In genomic region chr9:137583347-137583746, GRCh38 we compare ENCODE assay signal across 18 cellular contexts.
"Had no signal": no experiment of that assay in that cellular context is flagged by ENCODE, and none has a peak within 500 bp of the region (broad histone marks: within the 10 kb centered on the region; RNA-seq: fewer than 3 reads in every experiment).

No MANE protein-coding gene starts in this region.

- ATAC-seq: heart left ventricle; left lobe of liver; mucosa of descending colon; naive thymus-derived CD8-positive, alpha-beta T cell; pancreas; right cardiac atrium had no signal

- H3K36me3 ChIP-seq: neural progenitor cell had no signal

- H3K9me3 ChIP-seq: heart left ventricle, mucosa of descending colon, pancreas had no signal

- H3K4me3 Mint-ChIP-seq: neural progenitor cell had no signal

- DNase-seq: dorsolateral prefrontal cortex; effector CD8-positive, alpha-beta T cell; foreskin melanocyte; hippocampal formation; mucosa of descending colon; naive thymus-derived CD8-positive, alpha-beta T cell; nucleus accumbens; small intestine; stimulated activated CD4-positive, alpha-beta T cell treated with anti-CD3 and anti-CD28 coated beads, Interleukin-12 subunit alpha, Interleukin-12 subunit beta, amount 100 ng/mL, for 4 hours; stimulated activated naive CD4-positive, alpha-beta T cell treated with Interleukin-2 at 50 U/mL for 16 hours; trophoblast cell had no signal

- H3K27me3 Mint-ChIP-seq: naive thymus-derived CD8-positive, alpha-beta T cell; progenitor cell of endocrine pancreas had no signal

- H3K27me3 ChIP-seq: dorsolateral prefrontal cortex, heart left ventricle, neural progenitor cell, pancreas had no signal

- H3K9me3 Mint-ChIP-seq: naive thymus-derived CD8-positive, alpha-beta T cell; neural progenitor cell had no signal

- H3K9ac ChIP-seq: neural progenitor cell had no signal

- H3K4me2 ChIP-seq: neural progenitor cell had no signal

- H3K27ac Mint-ChIP-seq: neural progenitor cell, progenitor cell of endocrine pancreas had no signal

- H3K4me3 ChIP-seq: coronary artery, dorsolateral prefrontal cortex, heart left ventricle, mucosa of descending colon, neural progenitor cell, pancreas had no signal

- H3K27ac ChIP-seq: coronary artery, dorsolateral prefrontal cortex, heart left ventricle, neural progenitor cell, pancreas had no signal
